Comparison of ENCODE assay signal across 12 cellular contexts in genomic region chr15:60399931-60400330, GRCh38. TPM values are rescaled to one million over a fixed set of nuclear protein-coding genes. Genes with fewer than 3 reads are reported as not detected.
A peak's percentile ranks its signal among the peaks of the same experiment; 100 is the strongest.
DNase-seq lines count a peak whose midpoint lies in the region; ATAC-seq and TF ChIP-seq lines count a peak whose summit lies in the region.
"Had no signal": no experiment of that assay in that cellular context is flagged by ENCODE, and none has a peak within 500 bp of the region (broad histone marks: within the 10 kb centered on the region; RNA-seq: fewer than 3 reads in every experiment).

No MANE protein-coding gene starts in this region.

- 43 to 55% (median 48%) methylated on average over 1 of the region's 1 CpG for WGBS in stomach, 5 donors

- peak; percentile 86 for DNase-seq in HCEC 1CT
- DNase-seq in foreskin fibroblast, result peak; percentile 67 to 76
- no peak for DNase-seq in stomach
- DNase-seq in DMS53 treated with DMSO at 0.1 percent for 48 hours (lab: John Stamatoyannopoulos, UW; ENCODE audit: unreplicated experiment), result no peak
- no peak for DNase-seq in activated naive CD4-positive, alpha-beta T cell (lab: John Stamatoyannopoulos, UW)
- DNase-seq: activated naive CD4-positive, alpha-beta T cell treated with anti-CD3 and anti-CD28 coated beads, Interleukin-2, amount 50 U/mL, for 16 hours; left ventricle myocardium superior; NCI-H510A treated with DMSO at 0.1 percent for 48 hours had no signal

- H3K27ac ChIP-seq in stomach, result peak overlapping the region in 4 of 5 donors; percentile 97 to 99 (median 98)
- H3K27ac ChIP-seq: VCaP had no signal

- intact Hi-C loops in stomach (cut with DNase I; ENCODE audit: low total_unique reads), result no loop called here

- peaks cover 0 to 5% (median 0%) of the 10 kb centered on the region in 3 donors for H3K27me3 ChIP-seq in stomach

- H3K36me3 ChIP-seq in stomach, result peaks cover 0 to 12% (median 7%) of the 10 kb centered on the region in 4 donors

- H3K4me3 ChIP-seq in foreskin fibroblast (ENCODE audit: low read depth in 1 of 2, low read length in 2 of 2) (no peak overlapping the region), stomach (no peak overlapping the region)

- ATAC-seq in SK-N-SH treated with all-trans-retinoic acid at 6 μM for 48 hours (peak; percentile 9), GM18861 (IDR thresholded peaks at IDR 0.05; ENCODE audit: unreplicated experiment) (no peak), GM21825 (IDR thresholded peaks at IDR 0.05; ENCODE audit: unreplicated experiment) (no peak)
- ATAC-seq: left ventricle myocardium superior had no signal

- peaks cover 20 to 49% (median 35%) of the 10 kb centered on the region in 4 donors for H3K4me1 ChIP-seq in stomach

- TF ChIP-seq POLR2A in stomach (IDR thresholded peaks at IDR 0.05), result no peak

- H3K9me3 ChIP-seq in stomach, result no peaks in the 10 kb centered on the region

- TF ChIP-seq CTCF in foreskin fibroblast (IDR thresholded peaks at IDR 0.05; ENCODE audit: low read depth, low read length) (no peak), stomach (IDR thresholded peaks at IDR 0.05) (no peak)

- TF ChIP-seq EP300 in stomach (IDR thresholded peaks at IDR 0.05), result no peak

TF ChIP-seq in SK-N-SH treated with all-trans-retinoic acid at 6 μM for 48 hours, 23 proteins besides CTCF, POLR2A, EP300 and RAD21:
- no peak for TF ChIP-seq CSDC2 (CRISPR knock-in tag; IDR thresholded peaks at IDR 0.05)
- no peak for TF ChIP-seq CSRNP3 (CRISPR knock-in tag; IDR thresholded peaks at IDR 0.05)
- no peak for TF ChIP-seq ZFP3 (CRISPR knock-in tag; IDR thresholded peaks at IDR 0.05)
- no peak for TF ChIP-seq RARB (CRISPR knock-in tag; IDR thresholded peaks at IDR 0.05)
- no peak for TF ChIP-seq OSR1 (CRISPR knock-in tag; IDR thresholded peaks at IDR 0.05)
- no peak for TF ChIP-seq TCF4 (CRISPR knock-in tag; IDR thresholded peaks at IDR 0.05; ENCODE audit: borderline replicate concordance)
- no peak for TF ChIP-seq ZNF70 (CRISPR knock-in tag; IDR thresholded peaks at IDR 0.05)
- TF ChIP-seq TOX (CRISPR knock-in tag; IDR thresholded peaks at IDR 0.05; ENCODE audit: borderline replicate concordance), result no peak
- peak; percentile 70; the same call in 1 of the 2 replicates for TF ChIP-seq CREB5 (CRISPR knock-in tag; IDR thresholded peaks at IDR 0.05; ENCODE audit: low read depth)
- no peak for TF ChIP-seq ZC3H10 (CRISPR knock-in tag; IDR thresholded peaks at IDR 0.05)
- TF ChIP-seq ESRRG (CRISPR knock-in tag; IDR thresholded peaks at IDR 0.05), result 0 out of 2 replicates have a peak, but pooled peaks have one; percentile 48
- peak; percentile 88 for TF ChIP-seq ISL1 (CRISPR knock-in tag; IDR thresholded peaks at IDR 0.05)
- no peak for TF ChIP-seq GLIS3 (CRISPR knock-in tag; IDR thresholded peaks at IDR 0.05)
- TF ChIP-seq ZNF8 (CRISPR knock-in tag; IDR thresholded peaks at IDR 0.05), result peak; percentile 60; the same call in 1 of the 2 replicates

RNA-seq across cellular contexts. Expression of gene ANXA2, which starts 2.1 kb away (rescaled TPM):
- 1,000 to 10,000 TPM in 1 of 5 donors, 100 to 1,000 TPM in 4; 292 to 1,332 (median 460) TPM for total RNA-seq in stomach
- 100 to 1,000 TPM; 600 to 928 (median 774) TPM for polyA plus RNA-seq in stomach

Comparison
In these comparisons a context has a peak if more than half of its experiments do, and no peak if none do; other contexts are left out.
1. DNase-seq: peak in HCEC 1CT (single experiment) and foreskin fibroblast (2 of 2); none in stomach (single experiment), DMS53 treated with DMSO at 0.1 percent for 48 hours (single experiment) and activated naive CD4-positive, alpha-beta T cell (0 of 4).